Comparison of ENCODE assay signal across 1 cellular context in the genomic region with DNA sequence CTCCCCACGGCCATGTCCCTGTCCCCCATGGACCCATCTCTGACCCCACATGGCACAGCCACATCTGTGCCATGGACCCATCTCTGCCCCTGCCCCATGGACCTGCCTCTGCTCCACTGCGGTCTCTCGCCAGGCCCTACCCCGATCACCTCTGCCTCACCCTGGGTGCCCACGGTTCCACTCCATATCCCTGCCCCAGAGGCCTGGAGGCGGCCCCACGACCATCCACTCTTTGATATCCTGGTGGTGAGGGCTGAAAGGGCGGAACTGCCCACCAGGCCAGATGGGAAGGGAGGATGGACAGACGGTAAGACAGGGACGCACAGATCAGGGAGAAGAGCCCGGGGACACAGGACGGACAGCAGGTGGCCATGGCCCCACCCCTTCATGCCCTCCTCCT.
TF ChIP-seq lines count a peak whose summit lies in the region.

No MANE protein-coding gene starts in this region.

TF ChIP-seq in IMR-90, 13 proteins besides CTCF, POLR2A, EP300 and RAD21:
- TF ChIP-seq RFX5 (IDR thresholded peaks at IDR 0.05; ENCODE audit: low read depth, low read length) (no peak), RCOR1 (IDR thresholded peaks at IDR 0.05; ENCODE audit: insufficient replicate concordance, low read length) (no peak)
